ENCODE assay signal across 16 cellular contexts in genomic region chr16:84535851-84536250, GRCh38.
"Had no signal": no experiment of that assay in that cellular context is flagged by ENCODE, and none has a peak within 500 bp of the region (broad histone marks: within the 10 kb centered on the region; RNA-seq: fewer than 3 reads in every experiment).

No MANE protein-coding gene starts in this region.

- ATAC-seq: activated naive CD4-positive, alpha-beta T cell treated with anti-CD3 and anti-CD28 coated beads, Interleukin-2, amount 50 U/mL, for 72 hours; activated T-cell treated with anti-CD3 and anti-CD28 coated beads, Interleukin-2, amount 50 U/mL, for 4 hours; foreskin keratinocyte; T-cell had no signal

- H3K4me1 Mint-ChIP-seq: immature natural killer cell had no signal

- H3K36me3 Mint-ChIP-seq: immature natural killer cell had no signal

- H3K27ac ChIP-seq: colonic mucosa, foreskin keratinocyte, SK-N-MC had no signal

- H3K27ac Mint-ChIP-seq: activated CD4-positive, alpha-beta memory T cell treated with anti-CD3 and anti-CD28 coated beads, Interleukin-2, amount 10 ng/mL, durations not matched to agents 7 days and 5 days; activated naive CD4-positive, alpha-beta T cell treated with anti-CD3 and anti-CD28 coated beads, Interleukin-2, amount 50 U/mL, for 72 hours; immature natural killer cell; stimulated activated naive CD8-positive, alpha-beta T cell treated with anti-CD3 and anti-CD28 coated beads, Interleukin-15, Interleukin-2, amounts not matched to agents 100 ng/mL and 50 ng/mL, for 24 hours had no signal

- H3K36me3 ChIP-seq: colonic mucosa had no signal

- H3K27me3 Mint-ChIP-seq: activated CD4-positive, alpha-beta memory T cell treated with anti-CD3 and anti-CD28 coated beads, Interleukin-2, amount 10 ng/mL, durations not matched to agents 7 days and 5 days; stimulated activated naive CD8-positive, alpha-beta T cell treated with anti-CD3 and anti-CD28 coated beads, Interleukin-15, Interleukin-2, amounts not matched to agents 100 ng/mL and 50 ng/mL, for 24 hours; T-cell had no signal

- H3K27me3 ChIP-seq: colonic mucosa, foreskin keratinocyte had no signal

- H3K4me3 Mint-ChIP-seq: activated CD4-positive, alpha-beta memory T cell treated with anti-CD3 and anti-CD28 coated beads, Interleukin-2, amount 10 ng/mL, durations not matched to agents 7 days and 5 days; activated T-cell treated with anti-CD3 and anti-CD28 coated beads, Interleukin-2, amount 50 U/mL, for 4 hours; immature natural killer cell; stimulated activated naive CD8-positive, alpha-beta T cell treated with anti-CD3 and anti-CD28 coated beads, Interleukin-15, Interleukin-2, amounts not matched to agents 100 ng/mL and 50 ng/mL, for 24 hours; T-cell had no signal

- H3K9me3 ChIP-seq: colonic mucosa had no signal

- H3K4me3 ChIP-seq: colonic mucosa, SK-N-MC had no signal

- DNase-seq: activated CD4-positive, alpha-beta memory T cell treated with anti-CD3 and anti-CD28 coated beads, Interleukin-2, amount 10 ng/mL, durations not matched to agents 7 days and 5 days; activated CD4-positive, alpha-beta T cell treated with anti-CD3 and anti-CD28 coated beads for 4 hours; activated effector memory CD4-positive, alpha-beta T cell treated with Interleukin-2 at 50 U/mL for 16 hours; activated T-cell treated with anti-CD3 and anti-CD28 coated beads, Interleukin-2, amount 50 U/mL, for 4 hours; central memory CD4-positive, alpha-beta T cell; colonic mucosa; effector CD4-positive, alpha-beta T cell; foreskin keratinocyte; immature natural killer cell; midbrain; nucleus accumbens; retina; T-cell had no signal

- H3K9me3 Mint-ChIP-seq: activated T-cell treated with anti-CD3 and anti-CD28 coated beads, Interleukin-2, amount 50 U/mL, for 4 hours; immature natural killer cell; stimulated activated naive CD8-positive, alpha-beta T cell treated with anti-CD3 and anti-CD28 coated beads, Interleukin-15, Interleukin-2, amounts not matched to agents 100 ng/mL and 50 ng/mL, for 24 hours; T-cell had no signal

- H3K4me1 ChIP-seq: colonic mucosa had no signal
